Comparison of ENCODE assay signal across 7 cellular contexts in genomic region chr10:75165684-75166622, GRCh38. TPM values are rescaled to one million over a fixed set of nuclear protein-coding genes. Genes with fewer than 3 reads are reported as not detected.
DNase-seq lines count a peak whose midpoint lies in the region; ATAC-seq lines count a peak whose summit lies in the region.

No MANE protein-coding gene starts in this region.

- H3K27me3 Mint-ChIP-seq in naive B cell: no peaks in the 10 kb centered on the region

- peak; percentile 73 for DNase-seq in OCI-M1 (lab: John Stamatoyannopoulos, UW)
- DNase-seq in naive B cell: no peak
- no peak for DNase-seq in NCI-H226
- DNase-seq in iPS-NIHi11 (ENCODE audit: low spot score): no peak
- no peak for DNase-seq in COLO829 (ENCODE audit: low spot score)

- peak overlapping the region in 5 of 6 donors; percentile 15 to 83 (median 60) for H3K27ac Mint-ChIP-seq in naive B cell

- peak overlapping the region in 2 of 8 donors; percentile 18 to 30 for H3K4me3 Mint-ChIP-seq in naive B cell

- H3K4me1 Mint-ChIP-seq in naive B cell: peaks cover 25 to 55% (median 43%) of the 10 kb centered on the region in 3 donors

- ATAC-seq in GM18870 (IDR thresholded peaks at IDR 0.05; ENCODE audit: unreplicated experiment): peak; percentile 65
- peak; percentile 82 for ATAC-seq in HG02642 (IDR thresholded peaks at IDR 0.05; ENCODE audit: poor library complexity, unreplicated experiment)
- peak; percentile 68 to 74 for ATAC-seq in naive B cell (ENCODE audit: low read depth in 2 of 2)

- H3K36me3 Mint-ChIP-seq in naive B cell: peaks cover 12 to 15% of the 10 kb centered on the region in 2 donors

- H3K9me3 Mint-ChIP-seq in naive B cell: no peaks in the 10 kb centered on the region

RNA-seq across cellular contexts. Expression of gene VDAC2, which starts 44.6 kb away (rescaled TPM):
- 100 to 1,000 TPM; 137 to 212 (median 151) TPM for polyA plus RNA-seq in naive B cell (ENCODE audit: low read depth in 6 of 6)

RNA-seq across cellular contexts. Expression of gene SAMD8, which starts 54.5 kb away (rescaled TPM):
- 10 to 100 TPM; 11.9 to 20.1 (median 15.6) TPM for polyA plus RNA-seq in naive B cell (ENCODE audit: low read depth in 6 of 6)
